ENCODE assay signal across 17 cellular contexts in genomic region chr13:77863037-77863630, GRCh38. TPM values are rescaled to one million over a fixed set of nuclear protein-coding genes. Genes with fewer than 3 reads are reported as not detected.
"Had no signal": no experiment of that assay in that cellular context is flagged by ENCODE, and none has a peak within 500 bp of the region (broad histone marks: within the 10 kb centered on the region; RNA-seq: fewer than 3 reads in every experiment).

No MANE protein-coding gene starts in this region.

- H3K27me3 ChIP-seq: heart left ventricle, left lung, suprapubic skin, upper lobe of right lung had no signal

- H3K4me3 ChIP-seq: heart left ventricle, left lung, suprapubic skin, upper lobe of right lung had no signal

- H3K9me3 ChIP-seq: left lung, suprapubic skin, upper lobe of right lung had no signal

- H3K4me1 Mint-ChIP-seq: activated naive CD4-positive, alpha-beta T cell treated with anti-CD3 and anti-CD28 coated beads, Interleukin-2, amount 50 U/mL, for 24 hours had no signal

- H3K27ac Mint-ChIP-seq: activated naive CD4-positive, alpha-beta T cell treated with anti-CD3 and anti-CD28 coated beads, Interleukin-2, amount 50 U/mL, for 24 hours; natural killer cell treated with Interleukin-12 subunit alpha and Interleukin-12 subunit beta and Interleukin-15 and Interleukin-18, amount 100 ng/mL, for 72 hours had no signal

- H3K36me3 ChIP-seq: heart left ventricle, left lung, suprapubic skin, upper lobe of right lung had no signal

- ATAC-seq: heart left ventricle; left lung; natural killer cell treated with Interleukin-12 subunit alpha and Interleukin-12 subunit beta and Interleukin-15 and Interleukin-18, amount 100 ng/mL, for 72 hours; stimulated activated naive CD8-positive, alpha-beta T cell treated with anti-CD3 and anti-CD28 coated beads, Interleukin-15, Interleukin-2, amounts not matched to agents 100 U/mL and 50 U/mL, for 24 hours; upper lobe of right lung had no signal

- FAIRE-seq: islet of Langerhans had no signal

- H3K36me3 Mint-ChIP-seq: activated naive CD4-positive, alpha-beta T cell treated with anti-CD3 and anti-CD28 coated beads, Interleukin-2, amount 50 U/mL, for 24 hours had no signal

- H3K4me3 Mint-ChIP-seq: activated naive CD4-positive, alpha-beta T cell treated with anti-CD3 and anti-CD28 coated beads, Interleukin-2, amount 50 U/mL, for 24 hours; natural killer cell treated with Interleukin-12 subunit alpha and Interleukin-12 subunit beta and Interleukin-15 and Interleukin-18, amount 100 ng/mL, for 72 hours had no signal

- DNase-seq: activated CD4-positive, alpha-beta T cell treated with anti-CD3 and anti-CD28 coated beads, Interleukin-2, amount 50 U/mL, for 1 hour; activated CD4-positive, CD25-positive, alpha-beta regulatory T cell; central memory CD4-positive, alpha-beta T cell; cortex of kidney; effector CD8-positive, alpha-beta T cell; heart left ventricle; left lung; stimulated activated CD4-positive, alpha-beta T cell treated with anti-CD3 and anti-CD28 coated beads, Interleukin-12 subunit alpha, Interleukin-12 subunit beta, amount 100 ng/mL, for 4 hours; stimulated activated CD8-positive, alpha-beta memory T cell treated with anti-CD3 and anti-CD28 coated beads, Interleukin-4, amount 100 ng/mL, for 48 hours; stimulated activated naive CD8-positive, alpha-beta T cell treated with anti-CD3 and anti-CD28 coated beads, Interleukin-15, Interleukin-2, amounts not matched to agents 100 U/mL and 50 U/mL, for 24 hours; T1000; upper lobe of right lung had no signal

- H3K27ac ChIP-seq: heart left ventricle, left lung, suprapubic skin, upper lobe of right lung had no signal

RNA-seq across cellular contexts. Expression of gene EDNRB, which starts 55.5 kb away (rescaled TPM):
- total RNA-seq: natural killer cell treated with Interleukin-12 subunit alpha and Interleukin-12 subunit beta and Interleukin-15 and Interleukin-18, amount 100 ng/mL, for 72 hours; osteocyte had no signal
